Comparison of ENCODE assay signal across 27 cellular contexts in genomic region chr11:116723511-116723910, GRCh38.
"Had no signal": no experiment of that assay in that cellular context is flagged by ENCODE, and none has a peak within 500 bp of the region (broad histone marks: within the 10 kb centered on the region; RNA-seq: fewer than 3 reads in every experiment).

No MANE protein-coding gene starts in this region.

- H3K4me2 ChIP-seq: neural progenitor cell, smooth muscle cell had no signal

- ATAC-seq: natural killer cell; pancreas; right lobe of liver; stimulated activated memory B cell treated with anti-CD40 and anti-IgM and Interleukin-4, amounts not matched to agents 10 μg/mL and 1 μg/mL and 100 μg/mL, for 72 hours; stimulated activated naive CD8-positive, alpha-beta T cell treated with anti-CD3 and anti-CD28 coated beads, Interleukin-15, amount 100 ng/mL, for 72 hours had no signal

- H3K27ac Mint-ChIP-seq: immature natural killer cell; mesothelial cell of epicardium; naive B cell; natural killer cell; nephron progenitor cell; neural progenitor cell; progenitor cell of endocrine pancreas; stimulated activated memory B cell treated with anti-CD40 and anti-IgM and Interleukin-4, amounts not matched to agents 10 μg/mL and 1 μg/mL and 100 μg/mL, for 72 hours had no signal

- FAIRE-seq: islet of Langerhans, pancreas had no signal

- H3K36me3 Mint-ChIP-seq: immature natural killer cell; mesothelial cell of epicardium; naive B cell; natural killer cell; neural progenitor cell; stimulated activated memory B cell treated with anti-CD40 and anti-IgM and Interleukin-4, amounts not matched to agents 10 μg/mL and 1 μg/mL and 100 μg/mL, for 72 hours had no signal

- H3K27ac ChIP-seq: left ventricle myocardium inferior, neural progenitor cell, pancreas, right atrium auricular region, right lobe of liver, transverse colon, upper lobe of left lung, vagina had no signal

- H3K36me3 ChIP-seq: left ventricle myocardium inferior, neural progenitor cell, pancreas, right atrium auricular region, right lobe of liver, transverse colon, upper lobe of left lung, vagina had no signal

- H3K4me3 Mint-ChIP-seq: immature natural killer cell; mesothelial cell of epicardium; naive B cell; natural killer cell; nephron progenitor cell; neural progenitor cell; stimulated activated memory B cell treated with anti-CD40 and anti-IgM and Interleukin-4, amounts not matched to agents 10 μg/mL and 1 μg/mL and 100 μg/mL, for 72 hours; stimulated activated naive CD8-positive, alpha-beta T cell treated with anti-CD3 and anti-CD28 coated beads, Interleukin-15, amount 100 ng/mL, for 72 hours had no signal

- H3K9me3 ChIP-seq: left ventricle myocardium inferior, pancreas, right atrium auricular region, right lobe of liver, transverse colon, upper lobe of left lung, vagina had no signal

- DNase-seq: hypothalamus; immature natural killer cell; left ventricle myocardium inferior; mesendoderm; naive B cell; natural killer cell; nephron progenitor cell; pancreas; stimulated activated CD4-positive, alpha-beta T cell treated with anti-CD3 and anti-CD28 coated beads, Interleukin-1b, Interleukin-23, amount 100 ng/mL, for 48 hours; stimulated activated CD4-positive, alpha-beta T cell treated with anti-CD3 and anti-CD28 coated beads, Interleukin-2, amount 100 ng/mL, for 48 hours; stimulated activated CD4-positive, alpha-beta T cell treated with anti-CD3 and anti-CD28 coated beads, Interleukin-4, amount 100 ng/mL, for 4 hours; stimulated activated CD8-positive, alpha-beta memory T cell treated with anti-CD3 and anti-CD28 coated beads, Interleukin-4, amount 100 ng/mL, for 48 hours; stimulated activated naive CD4-positive, alpha-beta T cell treated with Interleukin-2 at 50 U/mL for 16 hours; stimulated activated naive CD8-positive, alpha-beta T cell treated with anti-CD3 and anti-CD28 coated beads, Interleukin-15, amount 100 ng/mL, for 72 hours; substantia nigra; transverse colon; upper lobe of left lung had no signal

- H3K9me3 Mint-ChIP-seq: immature natural killer cell; mesothelial cell of epicardium; naive B cell; natural killer cell; nephron progenitor cell; neural progenitor cell; stimulated activated memory B cell treated with anti-CD40 and anti-IgM and Interleukin-4, amounts not matched to agents 10 μg/mL and 1 μg/mL and 100 μg/mL, for 72 hours; stimulated activated naive CD8-positive, alpha-beta T cell treated with anti-CD3 and anti-CD28 coated beads, Interleukin-15, amount 100 ng/mL, for 72 hours had no signal

- H3K4me1 ChIP-seq: left ventricle myocardium inferior, pancreas, right atrium auricular region, transverse colon, upper lobe of left lung had no signal

- H2AFZ ChIP-seq: neural progenitor cell had no signal

- H3K4me1 Mint-ChIP-seq: immature natural killer cell; mesothelial cell of epicardium; naive B cell; natural killer cell; stimulated activated memory B cell treated with anti-CD40 and anti-IgM and Interleukin-4, amounts not matched to agents 10 μg/mL and 1 μg/mL and 100 μg/mL, for 72 hours; stimulated activated naive CD8-positive, alpha-beta T cell treated with anti-CD3 and anti-CD28 coated beads, Interleukin-15, amount 100 ng/mL, for 72 hours had no signal

- H3K27me3 ChIP-seq: neural progenitor cell, pancreas, right atrium auricular region, right lobe of liver, upper lobe of left lung, vagina had no signal

- H3K4me3 ChIP-seq: left ventricle myocardium inferior, lung, neural progenitor cell, pancreas, right atrium auricular region, right lobe of liver, smooth muscle cell, transverse colon, upper lobe of left lung, vagina had no signal

- H3K9ac ChIP-seq: neural progenitor cell had no signal
